In the genomic region with DNA sequence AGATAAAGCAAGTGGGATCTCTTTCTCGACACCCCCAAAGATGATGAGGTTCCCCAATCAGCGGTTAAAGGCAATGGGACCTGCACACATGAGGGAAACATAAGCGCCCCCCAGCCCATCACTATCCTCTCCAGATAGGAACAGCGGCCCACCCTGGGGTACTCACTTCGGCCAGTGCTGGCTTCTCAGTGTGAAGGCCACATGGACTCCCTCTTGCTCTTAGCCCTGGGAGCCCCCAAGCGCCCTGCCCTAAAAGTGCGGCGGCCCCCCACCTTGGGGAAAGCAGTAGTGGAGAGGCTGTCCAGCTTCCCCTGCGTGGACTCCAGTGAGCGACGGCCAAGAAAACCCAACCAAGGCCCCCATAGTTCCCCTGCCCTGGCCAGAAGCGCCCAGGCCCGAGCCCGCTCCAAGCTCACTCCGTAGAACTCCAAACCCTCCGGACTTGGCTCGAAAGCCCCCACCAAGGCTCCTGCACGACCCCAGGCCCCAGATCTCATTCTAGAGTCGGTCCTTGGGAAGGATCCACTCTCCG, we compare ENCODE assay signal across 17 cellular contexts. TPM values are rescaled to one million over a fixed set of nuclear protein-coding genes. Genes with fewer than 3 reads are reported as not detected.
DNase-seq lines count a peak whose midpoint lies in the region; ATAC-seq and TF ChIP-seq lines count a peak whose summit lies in the region.
"Had no signal": no experiment of that assay in that cellular context is flagged by ENCODE, and none has a peak within 500 bp of the region (broad histone marks: within the 10 kb centered on the region; RNA-seq: fewer than 3 reads in every experiment).

No MANE protein-coding gene starts in this region.

- TF ChIP-seq POLR2A in testis (IDR thresholded peaks at IDR 0.05), result no peak

- H3K27me3 ChIP-seq in GM23338 (ENCODE audit: insufficient read depth) (peaks cover 30% of the 10 kb centered on the region), adipocyte (replicated peaks; ENCODE audit: control insufficient read depth, insufficient read depth, low read length) (peaks cover 9% of the 10 kb centered on the region), smooth muscle cell (ENCODE audit: low read depth) (peaks cover 61% of the 10 kb centered on the region), right atrium auricular region (peaks cover 3 to 20% of the 10 kb centered on the region in 2 donors), testis (no peaks in the 10 kb centered on the region)

- peak overlapping the region; percentile 83; the same call in 1 of the 2 replicates for H3K27ac Mint-ChIP-seq in GM23338
- H3K27ac Mint-ChIP-seq: activated CD8-positive, alpha-beta T cell treated with anti-CD3 and anti-CD28 coated beads for 36 hours; activated naive CD4-positive, alpha-beta T cell treated with anti-CD3 and anti-CD28 coated beads, Interleukin-2, amount 50 U/mL, for 72 hours; CD4-positive, CD25-positive, alpha-beta regulatory T cell; dendritic cell treated with granulocyte-macrophage colony-stimulating factor and Interleukin-4, amounts not matched to agents 40 ng/mL and 50 ng/mL, for 4 days had no signal

- H3K4me1 Mint-ChIP-seq in GM23338, result peaks cover 29% of the 10 kb centered on the region

- H3K36me3 ChIP-seq in GM23338 (ENCODE audit: insufficient read depth), result 0 out of 2 replicates have a peak, but pooled peaks cover 3% of the 10 kb centered on the region
- no peaks in the 10 kb centered on the region for H3K36me3 ChIP-seq in adipocyte (ENCODE audit: control insufficient read depth, insufficient read depth, low read length, severe bottlenecking)
- H3K36me3 ChIP-seq in smooth muscle cell (ENCODE audit: low read depth), result no peaks in the 10 kb centered on the region
- H3K36me3 ChIP-seq in right atrium auricular region, result no peaks in the 10 kb centered on the region
- H3K36me3 ChIP-seq in testis (ENCODE audit: low read depth, missing control alignments), result no peaks in the 10 kb centered on the region
- H3K36me3 ChIP-seq: tibial artery had no signal

- no peaks in the 10 kb centered on the region for H3K9me2 ChIP-seq in GM23338 (ENCODE audit: insufficient read depth)

- H3K9me3 ChIP-seq in adipocyte (ENCODE audit: control insufficient read depth, low read length) (peaks cover 3% of the 10 kb centered on the region), iPS-18c (ENCODE audit: control insufficient read depth, insufficient read depth, low read length) (no peaks in the 10 kb centered on the region), smooth muscle cell (replicated peaks; ENCODE audit: low read depth) (no peaks in the 10 kb centered on the region), right atrium auricular region (no peaks in the 10 kb centered on the region), testis (no peaks in the 10 kb centered on the region)
- H3K9me3 ChIP-seq: tibial artery had no signal

- H3K79me2 ChIP-seq in GM23338 (replicated peaks; ENCODE audit: insufficient read depth), result peaks cover 10% of the 10 kb centered on the region; the same call in 1 of the 2 replicates
- no peaks in the 10 kb centered on the region for H3K79me2 ChIP-seq in smooth muscle cell (ENCODE audit: low read depth)

- DNase-seq in GM23338 (ENCODE audit: low spot score) (no peak), adipocyte (ENCODE audit: low read depth) (no peak), smooth muscle cell (lab: John Stamatoyannopoulos, UW; ENCODE audit: unreplicated experiment) (no peak), right atrium auricular region (ENCODE audit: low spot score) (no peak), left cardiac atrium (no peak), testis (no peak)
- DNase-seq: activated CD8-positive, alpha-beta T cell treated with anti-CD3 and anti-CD28 coated beads for 36 hours; CD4-positive, CD25-positive, alpha-beta regulatory T cell; DMS79 treated with DMSO at 0.1 percent for 48 hours; NCI-H1417 treated with DMSO at 0.1 percent for 48 hours; NCI-H82; tibial artery had no signal

- H3F3A ChIP-seq in GM23338 (replicated peaks; ENCODE audit: low read depth) (no peaks in the 10 kb centered on the region), smooth muscle cell (ENCODE audit: low read depth) (no peaks in the 10 kb centered on the region)

- ATAC-seq in GM23338 (peak; percentile 36), left cardiac atrium (no peak)

- peak overlapping the region; percentile 91 for H3K4me2 ChIP-seq in GM23338
- H3K4me2 ChIP-seq in smooth muscle cell, result peak overlapping the region; percentile 87

- H3K4me3 ChIP-seq in GM23338 (peak overlapping the region; percentile 96), adipocyte (ENCODE audit: low read length) (peak overlapping the region; percentile 85), iPS-18c (ENCODE audit: insufficient read depth, low read depth, low read length) (peak overlapping the region; percentile 88), smooth muscle cell (no peak overlapping the region), right atrium auricular region (no peak overlapping the region), testis (peak overlapping the region in 1 of 2 donors; percentile 56)

- peaks cover 21% of the 10 kb centered on the region for H3K27me3 Mint-ChIP-seq in GM23338 (ENCODE audit: insufficient read depth, low read depth, poor library complexity)

- intact Hi-C loops in left cardiac atrium (cut with DNase I), result no loop called here
- intact Hi-C loops in testis (cut with DNase I; ENCODE audit: low total_unique reads), result no loop called here

- H2AFZ ChIP-seq in GM23338 (peak overlapping the region; percentile 88), smooth muscle cell (ENCODE audit: low read depth) (no peak overlapping the region)

- no peaks in the 10 kb centered on the region for H3K9me3 Mint-ChIP-seq in GM23338
- H3K9me3 Mint-ChIP-seq: activated CD8-positive, alpha-beta T cell treated with anti-CD3 and anti-CD28 coated beads for 36 hours; activated naive CD4-positive, alpha-beta T cell treated with anti-CD3 and anti-CD28 coated beads, Interleukin-2, amount 50 U/mL, for 72 hours had no signal

- H3K9ac ChIP-seq in adipocyte (ENCODE audit: low read length) (peak overlapping the region; percentile 34), smooth muscle cell (ENCODE audit: low read depth) (no peak overlapping the region)

- peak overlapping the region; percentile 87 for H3K4me3 Mint-ChIP-seq in GM23338
- H3K4me3 Mint-ChIP-seq: dendritic cell treated with granulocyte-macrophage colony-stimulating factor and Interleukin-4, amounts not matched to agents 40 ng/mL and 50 ng/mL, for 4 days had no signal

- 74% methylated on average over 18 of the region's 20 CpGs for WGBS in smooth muscle cell (ENCODE audit: low lambda C conversion rate)
- WGBS in testis, 2 donors, result 30% methylated on average over 17 to 20 of the region's 20 CpGs

- H3K27ac ChIP-seq in GM23338 (ENCODE audit: low read depth) (no peak overlapping the region), smooth muscle cell (ENCODE audit: low read depth) (no peak overlapping the region), right atrium auricular region (no peak overlapping the region), testis (no peak overlapping the region)
- H3K27ac ChIP-seq: skin epidermis, tibial artery had no signal

- H4K20me1 ChIP-seq in GM23338 (replicated peaks; ENCODE audit: insufficient read depth), result peaks cover 17% of the 10 kb centered on the region
- no peaks in the 10 kb centered on the region for H4K20me1 ChIP-seq in smooth muscle cell (ENCODE audit: low read depth)

- TF ChIP-seq CTCF in GM23338 (conservative IDR thresholded peaks at IDR 0.05; ENCODE audit: low read depth in 2 of 2), result peak in 1 of 2 experiments; percentile 14; a peak in 1 of 4 replicates
- no peak for TF ChIP-seq CTCF in smooth muscle cell (IDR thresholded peaks at IDR 0.05; ENCODE audit: borderline replicate concordance, insufficient read depth, poor library complexity, severe bottlenecking)
- TF ChIP-seq CTCF in right atrium auricular region (IDR thresholded peaks at IDR 0.05), result no peak
- no peak for TF ChIP-seq CTCF in testis (IDR thresholded peaks at IDR 0.05)

- peaks cover 20% of the 10 kb centered on the region; the same call in 2 of the 3 replicates for H3K36me3 Mint-ChIP-seq in GM23338 (ENCODE audit: low read depth)
- H3K36me3 Mint-ChIP-seq: CD4-positive, CD25-positive, alpha-beta regulatory T cell had no signal

- H3K4me1 ChIP-seq in GM23338 (ENCODE audit: insufficient read depth) (peaks cover 19% of the 10 kb centered on the region), adipocyte (ENCODE audit: control insufficient read depth, insufficient read depth, low read length) (peaks cover 13% of the 10 kb centered on the region), smooth muscle cell (ENCODE audit: low read depth) (peaks cover 7% of the 10 kb centered on the region), right atrium auricular region (peaks cover 0 to 8% of the 10 kb centered on the region in 2 donors), testis (no peaks in the 10 kb centered on the region)

TF ChIP-seq in GM23338, 12 proteins besides CTCF, POLR2A, EP300 and RAD21 (continues in another document):
- TF ChIP-seq CREB1 (CRISPR knock-in tag; IDR thresholded peaks at IDR 0.05; ENCODE audit: low read depth), result no peak

RNA-seq across cellular contexts. Expression of gene CACNA1A, which starts 1.0 kb away (rescaled TPM):
- total RNA-seq in GM23338 (2014; rRNA removed; shearing (Covaris generic)), result 17.8 and 20.3 TPM in 2 replicates
- polyA plus RNA-seq in GM23338 (2016; fragmentation: Nextera tagmentation; extraction: Ambion mirVana) (6.8 and 7.4 TPM in 2 replicates), smooth muscle cell (1.3 and 2.2 TPM in 2 replicates), testis (ENCODE audit: insufficient read depth, low read depth, low replicate concordance) (9.7 TPM)
- total RNA-seq in smooth muscle cell (1.5 and 3.0 TPM in 2 replicates), right atrium auricular region (under 1 TPM; 0.28 to 0.48 TPM), left cardiac atrium (under 1 TPM; 0.39 to 0.41 TPM), testis (10 to 100 TPM; 21.8 to 22.5 TPM)
- polyA plus RNA-seq: keratinocyte had no signal

Comparison
In these comparisons a context has a peak if more than half of its experiments do, and no peak if none do; other contexts are left out.
1. H3K4me3 ChIP-seq: peak in GM23338 (single experiment), adipocyte (single experiment) and iPS-18c (single experiment); none in smooth muscle cell (single experiment) and right atrium auricular region (0 of 2).